ENCODE assay signal across 17 cellular contexts in genomic region chr5:132254321-132254977, GRCh38. TPM values are rescaled to one million over a fixed set of nuclear protein-coding genes. Genes with fewer than 3 reads are reported as not detected.
DNase-seq lines count a peak whose midpoint lies in the region; ATAC-seq and TF ChIP-seq lines count a peak whose summit lies in the region.
"Had no signal": no experiment of that assay in that cellular context is flagged by ENCODE, and none has a peak within 500 bp of the region (broad histone marks: within the 10 kb centered on the region; RNA-seq: fewer than 3 reads in every experiment).

No MANE protein-coding gene starts in this region.

- no peaks in the 10 kb centered on the region for H3K36me3 ChIP-seq in RWPE2 (ENCODE audit: low read depth)
- H3K36me3 ChIP-seq in endodermal cell (ENCODE audit: control insufficient read depth, insufficient read depth, low read length): no peaks in the 10 kb centered on the region
- no peaks in the 10 kb centered on the region for H3K36me3 ChIP-seq in thyroid gland
- H3K36me3 ChIP-seq: BLaER1 had no signal

- no peak overlapping the region for H3K9ac ChIP-seq in endodermal cell (ENCODE audit: extremely low read depth, low read length, poor library complexity, severe bottlenecking)
- H3K9ac ChIP-seq: BLaER1 had no signal

- no peak for TF ChIP-seq POLR2A in thyroid gland (IDR thresholded peaks at IDR 0.05)

- DNase-seq in RWPE2 (ENCODE audit: low spot score) (peak; percentile 40), endodermal cell (peak; percentile 34), mesenteric fat pad (ENCODE audit: low spot score) (peak; percentile 83), thyroid gland (peak; percentile 75 to 88), cerebellar nuclear complex (lab: John Stamatoyannopoulos, UW) (no peak), hippocampal formation (lab: John Stamatoyannopoulos, UW) (no peak)
- DNase-seq: activated CD4-positive, alpha-beta T cell treated with anti-CD3 and anti-CD28 coated beads, Interleukin-2, amount 50 U/mL, for 4 hours; activated T-cell treated with anti-CD3 and anti-CD28 coated beads, Interleukin-2, amount 50 U/mL, for 4 hours; caudate nucleus; HCEC 1CT; NCI-H526 treated with DMSO at 0.1 percent for 48 hours; stimulated activated CD4-positive, alpha-beta T cell treated with anti-CD3 and anti-CD28 coated beads, Interleukin-4, amount 100 ng/mL, for 1 hour had no signal

- H3K27ac Mint-ChIP-seq in endodermal cell: no peak overlapping the region
- H3K27ac Mint-ChIP-seq: activated naive CD8-positive, alpha-beta T cell treated with anti-CD3 and anti-CD28 coated beads, Interleukin-2, amount 10 ng/mL, durations not matched to agents 7 days and 5 days; memory B cell had no signal

- H3K4me3 Mint-ChIP-seq in endodermal cell: no peak overlapping the region
- H3K4me3 Mint-ChIP-seq: activated naive CD8-positive, alpha-beta T cell treated with anti-CD3 and anti-CD28 coated beads, Interleukin-2, amount 10 ng/mL, durations not matched to agents 7 days and 5 days; activated T-cell treated with anti-CD3 and anti-CD28 coated beads, Interleukin-2, amount 50 U/mL, for 4 hours; memory B cell had no signal

- H3K27me3 Mint-ChIP-seq in endodermal cell (ENCODE audit: insufficient read depth): peaks cover 28% of the 10 kb centered on the region

- no peaks in the 10 kb centered on the region for H3K36me3 Mint-ChIP-seq in endodermal cell (ENCODE audit: low read depth)
- H3K36me3 Mint-ChIP-seq: activated naive CD8-positive, alpha-beta T cell treated with anti-CD3 and anti-CD28 coated beads, Interleukin-2, amount 10 ng/mL, durations not matched to agents 7 days and 5 days had no signal

- no peaks in the 10 kb centered on the region for H3K4me1 Mint-ChIP-seq in endodermal cell
- H3K4me1 Mint-ChIP-seq: activated naive CD8-positive, alpha-beta T cell treated with anti-CD3 and anti-CD28 coated beads, Interleukin-2, amount 10 ng/mL, durations not matched to agents 7 days and 5 days; memory B cell had no signal

- ATAC-seq in RWPE2 (ENCODE audit: low read depth) (no peak), GM18907 (IDR thresholded peaks at IDR 0.05; ENCODE audit: unreplicated experiment) (no peak)
- ATAC-seq: activated T-cell treated with anti-CD3 and anti-CD28 coated beads, Interleukin-2, amount 50 U/mL, for 4 hours; HepG2 had no signal

- H3K4me3 ChIP-seq in RWPE2 (ENCODE audit: severe bottlenecking): no peak overlapping the region
- no peak overlapping the region for H3K4me3 ChIP-seq in endodermal cell (ENCODE audit: low read length)
- no peak overlapping the region for H3K4me3 ChIP-seq in thyroid gland (replicated peaks in 1 of 3)
- H3K4me3 ChIP-seq: BLaER1 had no signal

- H3K9me3 Mint-ChIP-seq in endodermal cell: no peaks in the 10 kb centered on the region
- H3K9me3 Mint-ChIP-seq: activated naive CD8-positive, alpha-beta T cell treated with anti-CD3 and anti-CD28 coated beads, Interleukin-2, amount 10 ng/mL, durations not matched to agents 7 days and 5 days; activated T-cell treated with anti-CD3 and anti-CD28 coated beads, Interleukin-2, amount 50 U/mL, for 4 hours; memory B cell had no signal

- H3K27me3 ChIP-seq in RWPE2 (ENCODE audit: insufficient read depth, poor library complexity, severe bottlenecking): no peaks in the 10 kb centered on the region
- peaks cover 12% of the 10 kb centered on the region for H3K27me3 ChIP-seq in endodermal cell (ENCODE audit: control insufficient read depth, insufficient read depth, low read length, poor library complexity, severe bottlenecking)
- no peaks in the 10 kb centered on the region for H3K27me3 ChIP-seq in thyroid gland
- H3K27me3 ChIP-seq: BLaER1 had no signal

- H3K9me3 ChIP-seq in RWPE2 (ENCODE audit: severe bottlenecking) (no peaks in the 10 kb centered on the region), endodermal cell (ENCODE audit: control insufficient read depth, low read length) (no peaks in the 10 kb centered on the region), thyroid gland (no peaks in the 10 kb centered on the region)
- H3K9me3 ChIP-seq: BLaER1 had no signal

- intact Hi-C loops in thyroid gland (cut with DNase I): no loop called here

- WGBS in endodermal cell (ENCODE audit: insufficient coverage in 1 of 2, insufficient read length in 1 of 2), 2 experiments: 79 to 84% methylated on average over 3 to 7 of the region's 7 CpGs
- WGBS in thyroid gland, 2 donors: 56 to 58% methylated on average over 3 to 7 of the region's 7 CpGs

- TF ChIP-seq CTCF in RWPE2 (IDR thresholded peaks at IDR 0.05; ENCODE audit: poor library complexity, severe bottlenecking) (no peak), endodermal cell (conservative IDR thresholded peaks at IDR 0.05) (no peak), thyroid gland (IDR thresholded peaks at IDR 0.05) (no peak)

- H3K27ac ChIP-seq in RWPE2 (ENCODE audit: poor library complexity, severe bottlenecking): no peak overlapping the region
- H3K27ac ChIP-seq in endodermal cell (ENCODE audit: low read depth, low read length): no peak overlapping the region
- peak overlapping the region in 2 of 3 donors; percentile 40 to 56 for H3K27ac ChIP-seq in thyroid gland
- H3K27ac ChIP-seq: BLaER1 had no signal

- H3K4me1 ChIP-seq in RWPE2 (ENCODE audit: insufficient read depth, poor library complexity, severe bottlenecking) (peaks cover 11% of the 10 kb centered on the region), endodermal cell (ENCODE audit: control insufficient read depth, insufficient read depth, low read length) (no peaks in the 10 kb centered on the region), thyroid gland (peaks cover 32 to 44% of the 10 kb centered on the region in 2 donors)
- H3K4me1 ChIP-seq: BLaER1 had no signal

RNA-seq across cellular contexts. Expression of gene PDLIM4, which starts 3.0 kb away (rescaled TPM):
- total RNA-seq in endodermal cell (10 to 100 TPM in 1 of 2 donors, 1 to 10 TPM in 1; 9.0 to 11.2 TPM), mesenteric fat pad (23.1 TPM), thyroid gland (10 to 100 TPM in 2 of 4 donors, 1 to 10 TPM in 2; 6.0 to 25.4 (median 13.3) TPM)
- polyA plus RNA-seq in endodermal cell (2013, experiment 1 of 2): 32.8 TPM
- 29.0 TPM for polyA plus RNA-seq in endodermal cell (2013, experiment 2 of 2)

RNA-seq across cellular contexts. Expression of gene P4HA2, which starts 26.8 kb away (rescaled TPM):
- total RNA-seq in endodermal cell (10 to 100 TPM; 15.1 to 19.6 TPM), mesenteric fat pad (15.7 TPM), thyroid gland (10 to 100 TPM; 21.3 to 32.0 (median 29.6) TPM)
- polyA plus RNA-seq in endodermal cell (2013, experiment 1 of 2): 16.6 TPM
- 14.6 TPM for polyA plus RNA-seq in endodermal cell (2013, experiment 2 of 2)

RNA-seq across cellular contexts. Expression of gene SLC22A4, which starts 39.7 kb away (rescaled TPM):
- total RNA-seq in endodermal cell (under 1 TPM in 1 of 2 donors, not detected in 1; 0.68 TPM), mesenteric fat pad (5.4 TPM), thyroid gland (under 1 TPM in 2 of 4 donors, not detected in 2; 0.54 to 0.78 TPM)
- 0.18 TPM for polyA plus RNA-seq in endodermal cell (2013, experiment 1 of 2)
- 0.12 TPM for polyA plus RNA-seq in endodermal cell (2013, experiment 2 of 2)

Comparison
In these comparisons a context has a peak if more than half of its experiments do, and no peak if none do; other contexts are left out.
1. DNase-seq: peak in RWPE2 (single experiment), endodermal cell (single experiment), mesenteric fat pad (single experiment) and thyroid gland (2 of 2); none in cerebellar nuclear complex (0 of 2) and hippocampal formation (0 of 2).
2. H3K27ac ChIP-seq: peak in thyroid gland (2 of 3); none in RWPE2 (single experiment) and endodermal cell (single experiment).